10 cellular contexts compared by ENCODE assay signal in the genomic region with DNA sequence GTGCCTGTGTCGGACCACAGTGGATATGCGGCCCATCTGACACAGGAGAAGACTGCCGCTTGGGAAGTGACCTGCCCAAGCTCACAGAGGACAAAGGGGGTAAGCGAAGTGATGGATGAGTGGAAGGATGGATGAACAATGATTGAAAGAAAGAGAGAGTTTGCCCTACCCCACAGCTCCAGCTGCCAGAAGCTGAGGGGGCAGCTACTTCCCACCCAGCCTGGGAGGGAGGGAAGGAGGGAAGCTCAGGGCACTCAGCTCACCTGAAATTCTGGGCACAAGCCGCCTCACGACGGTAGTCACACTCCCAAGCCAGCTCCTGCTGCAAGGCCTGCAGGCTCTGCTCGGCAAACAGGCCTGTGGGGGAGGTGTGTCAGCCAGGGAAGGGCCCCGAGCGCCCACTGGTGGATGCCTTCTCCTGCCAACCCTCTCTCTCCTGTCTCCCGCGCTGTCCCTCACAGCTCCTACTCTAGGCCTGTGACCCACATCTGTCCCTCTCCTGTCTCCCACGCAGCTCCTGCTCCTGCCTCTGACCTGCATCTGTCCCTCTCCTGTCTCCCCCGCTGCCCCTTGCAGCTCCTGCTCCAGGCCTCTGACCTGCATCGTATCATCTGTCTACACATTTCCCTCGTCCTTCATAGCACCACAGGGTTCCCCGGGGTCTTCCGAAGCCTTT. TPM values are rescaled to one million over a fixed set of nuclear protein-coding genes. Genes with fewer than 3 reads are reported as not detected.
DNase-seq lines count a peak whose midpoint lies in the region; TF ChIP-seq lines count a peak whose summit lies in the region.
"Had no signal": no experiment of that assay in that cellular context is flagged by ENCODE, and none has a peak within 500 bp of the region (broad histone marks: within the 10 kb centered on the region; RNA-seq: fewer than 3 reads in every experiment).

No MANE protein-coding gene starts in this region.

- in situ Hi-C loops in brain microvascular endothelial cell (cut with HindIII; ENCODE audit: low pct_ligation_motif_present, low sequenced_read_pairs) = no loop called here
- in situ Hi-C loops in GM13976 (cut with MboI; ENCODE audit: low sequenced_read_pairs, unreplicated experiment) = no loop called here

- H3K4me3 ChIP-seq in AG04449 (ENCODE audit: low read depth, low read length) (no peak overlapping the region), LNCaP clone FGC (ENCODE audit: low read depth, low read length) (no peak overlapping the region), brain microvascular endothelial cell (ENCODE audit: low read depth, low read length) (no peak overlapping the region), kidney epithelial cell (ENCODE audit: low read depth, low read length) (no peak overlapping the region)
- H3K4me3 ChIP-seq: BLaER1 had no signal

- POLR2A ChIA-PET in AG04449 (lab: Yijun Ruan, JAX) = no interaction called here

- TF ChIP-seq CTCF in AG04449 (IDR thresholded peaks at IDR 0.05; ENCODE audit: insufficient read depth, low read length, missing control alignments) (peak; percentile 59), LNCaP clone FGC (IDR thresholded peaks at IDR 0.05; ENCODE audit: control insufficient read depth, extremely low read depth, insufficient read depth) (peak; percentile 13; the same call in 1 of the 2 replicates), brain microvascular endothelial cell (IDR thresholded peaks at IDR 0.05; ENCODE audit: low read depth, low read length, missing control alignments) (peak; percentile 73), kidney epithelial cell (IDR thresholded peaks at IDR 0.05; ENCODE audit: insufficient read depth, low read length, poor library complexity, severe bottlenecking) (peak; percentile 75), GM13976 (IDR thresholded peaks at IDR 0.05; ENCODE audit: borderline replicate concordance, control extremely low read depth, extremely low read depth, insufficient read depth, missing control alignments) (no peak)

- CTCF ChIA-PET in AG04449 (lab: Yijun Ruan, JAX) = interaction anchor here (1.0 to 1.3 kb wide), 2 partner anchors 10 to 11 kb away, joined by 3 to 4 read pairs; no protein-coding TSS in a partner anchor

- no peak overlapping the region for H3K27ac ChIP-seq in brain microvascular endothelial cell
- H3K27ac ChIP-seq: BLaER1 had no signal

- DNase-seq in AG04449 (ENCODE audit: low read depth, low spot score) = no peak
- no peak for DNase-seq in LNCaP clone FGC (ENCODE audit: low read depth)
- no peak for DNase-seq in brain microvascular endothelial cell
- DNase-seq in kidney epithelial cell (ENCODE audit: low read depth) = no peak
- DNase-seq in DMS79 treated with DMSO at 0.1 percent for 48 hours (lab: John Stamatoyannopoulos, UW) = no peak
- no peak for DNase-seq in GM13976 (ENCODE audit: low spot score)
- DNase-seq in stimulated activated CD4-positive, alpha-beta T cell treated with anti-CD3 and anti-CD28 coated beads, Interleukin-2, amount 100 ng/mL, for 24 hours = no peak
- DNase-seq in NCI-H510A treated with DMSO at 0.1 percent for 48 hours (lab: John Stamatoyannopoulos, UW) = no peak
- DNase-seq: activated T-cell treated with anti-CD3 and anti-CD28 coated beads, Interleukin-2, amount 50 U/mL, for 1 hour had no signal

- H3K36me3 ChIP-seq in brain microvascular endothelial cell (replicated peaks) (peaks cover 3% of the 10 kb centered on the region), kidney epithelial cell (ENCODE audit: control insufficient read depth, insufficient read depth, low read length) (no peaks in the 10 kb centered on the region)

- H3K27me3 ChIP-seq in brain microvascular endothelial cell (replicated peaks) (no peaks in the 10 kb centered on the region), kidney epithelial cell (ENCODE audit: control insufficient read depth, insufficient read depth, low read length) (no peaks in the 10 kb centered on the region)
- H3K27me3 ChIP-seq: BLaER1 had no signal

RNA-seq across cellular contexts. Expression of gene NUMBL, which starts 12.0 kb away (rescaled TPM):
- total RNA-seq in kidney epithelial cell = 12.6 and 20.0 TPM in 2 replicates

RNA-seq across cellular contexts. Expression of gene COQ8B, which starts 14.2 kb away (rescaled TPM):
- total RNA-seq in kidney epithelial cell = 20.0 and 30.4 TPM in 2 replicates

RNA-seq across cellular contexts. Expression of gene ITPKC, which starts 14.4 kb away (rescaled TPM):
- 25.8 and 40.2 TPM in 2 replicates for total RNA-seq in kidney epithelial cell

RNA-seq across cellular contexts. Expression of gene ACTMAP, which starts 47.8 kb away (rescaled TPM):
- 7.2 and 8.8 TPM in 2 replicates for total RNA-seq in kidney epithelial cell

RNA-seq across cellular contexts. Expression of gene SNRPA, which starts 48.5 kb away (rescaled TPM):
- 84.4 and 110 TPM in 2 replicates for total RNA-seq in kidney epithelial cell
